21 cellular contexts compared by ENCODE assay signal in genomic region chr3:115398481-115398880, GRCh38.
DNase-seq lines count a peak whose midpoint lies in the region; ATAC-seq and TF ChIP-seq lines count a peak whose summit lies in the region.
"Had no signal": no experiment of that assay in that cellular context is flagged by ENCODE, and none has a peak within 500 bp of the region (broad histone marks: within the 10 kb centered on the region; RNA-seq: fewer than 3 reads in every experiment).

No MANE protein-coding gene starts in this region.

- H3K4me1 Mint-ChIP-seq in glutamatergic neuron (ENCODE audit: low read depth, unreplicated experiment) = peaks cover 29% of the 10 kb centered on the region
- H3K4me1 Mint-ChIP-seq in activated T-helper 17 cell treated with anti-CD3 and anti-CD28 coated beads, Interleukin-2, amount 50 U/mL, for 72 hours = no peaks in the 10 kb centered on the region
- H3K4me1 Mint-ChIP-seq: B cell; CD14-positive monocyte; CD4-positive, alpha-beta memory T cell; CD4-positive, CD25-positive, alpha-beta regulatory T cell; CD8-positive, alpha-beta memory T cell had no signal

- no peak for ATAC-seq in activated T-helper 17 cell treated with anti-CD3 and anti-CD28 coated beads, Interleukin-2, amount 50 U/mL, for 72 hours (replicated peaks)
- ATAC-seq: A549 had no signal

- peak overlapping the region; percentile 87 for H3K27ac Mint-ChIP-seq in glutamatergic neuron (ENCODE audit: unreplicated experiment)
- H3K27ac Mint-ChIP-seq in activated T-helper 17 cell treated with anti-CD3 and anti-CD28 coated beads, Interleukin-2, amount 50 U/mL, for 72 hours = no peak overlapping the region
- H3K27ac Mint-ChIP-seq: B cell; CD14-positive monocyte; CD4-positive, alpha-beta memory T cell; CD4-positive, CD25-positive, alpha-beta regulatory T cell; CD8-positive, alpha-beta memory T cell had no signal

- H3K9me3 Mint-ChIP-seq in glutamatergic neuron (ENCODE audit: unreplicated experiment) = no peaks in the 10 kb centered on the region
- no peaks in the 10 kb centered on the region for H3K9me3 Mint-ChIP-seq in activated T-helper 17 cell treated with anti-CD3 and anti-CD28 coated beads, Interleukin-2, amount 50 U/mL, for 72 hours
- H3K9me3 Mint-ChIP-seq: CD4-positive, alpha-beta memory T cell; CD4-positive, CD25-positive, alpha-beta regulatory T cell; CD8-positive, alpha-beta memory T cell had no signal

- H3K4me3 ChIP-seq in WERI-Rb-1 (ENCODE audit: low read depth, low read length) = no peak overlapping the region
- H3K4me3 ChIP-seq: A549, BLaER1 had no signal

- no peaks in the 10 kb centered on the region for H3K36me3 ChIP-seq in WERI-Rb-1
- H3K36me3 ChIP-seq: BLaER1 had no signal

- H3K36me3 Mint-ChIP-seq in glutamatergic neuron (ENCODE audit: unreplicated experiment) = no peaks in the 10 kb centered on the region
- no peaks in the 10 kb centered on the region for H3K36me3 Mint-ChIP-seq in activated T-helper 17 cell treated with anti-CD3 and anti-CD28 coated beads, Interleukin-2, amount 50 U/mL, for 72 hours (ENCODE audit: low read depth)
- H3K36me3 Mint-ChIP-seq: CD14-positive monocyte; CD4-positive, alpha-beta memory T cell; CD4-positive, CD25-positive, alpha-beta regulatory T cell; CD8-positive, alpha-beta memory T cell had no signal

- peak overlapping the region; percentile 24 for H3K4me3 Mint-ChIP-seq in glutamatergic neuron (ENCODE audit: unreplicated experiment)
- H3K4me3 Mint-ChIP-seq in activated T-helper 17 cell treated with anti-CD3 and anti-CD28 coated beads, Interleukin-2, amount 50 U/mL, for 72 hours = no peak overlapping the region
- H3K4me3 Mint-ChIP-seq: B cell; CD14-positive monocyte; CD4-positive, alpha-beta memory T cell; CD4-positive, CD25-positive, alpha-beta regulatory T cell; CD8-positive, alpha-beta memory T cell had no signal

- no peaks in the 10 kb centered on the region for H3K27me3 ChIP-seq in WERI-Rb-1 (ENCODE audit: insufficient read depth, low read depth, severe bottlenecking)
- H3K27me3 ChIP-seq: BLaER1 had no signal

- H3K27me3 Mint-ChIP-seq in glutamatergic neuron (ENCODE audit: unreplicated experiment) = no peaks in the 10 kb centered on the region
- no peaks in the 10 kb centered on the region for H3K27me3 Mint-ChIP-seq in activated T-helper 17 cell treated with anti-CD3 and anti-CD28 coated beads, Interleukin-2, amount 50 U/mL, for 72 hours
- H3K27me3 Mint-ChIP-seq: CD4-positive, CD25-positive, alpha-beta regulatory T cell; CD8-positive, alpha-beta memory T cell had no signal

- no peak for TF ChIP-seq CTCF in WERI-Rb-1 (IDR thresholded peaks at IDR 0.05; ENCODE audit: low read depth, low read length)
- no peak for TF ChIP-seq CTCF in glutamatergic neuron (IDR thresholded peaks at IDR 0.05; ENCODE audit: partially characterized antibody, unreplicated experiment)
- no peak for TF ChIP-seq CTCF in GM13977 (IDR thresholded peaks at IDR 0.05; ENCODE audit: extremely low read depth, insufficient read depth, missing control alignments)

- in situ Hi-C loops in GM13977 (cut with MboI; ENCODE audit: low pct_unique_long_range_greater_than_20kb, low sequenced_read_pairs, unreplicated experiment) = no loop called here

- H3K9me3 ChIP-seq in WERI-Rb-1 (ENCODE audit: severe bottlenecking) = no peaks in the 10 kb centered on the region
- H3K9me3 ChIP-seq: A549, BLaER1, Caco-2 had no signal

- H3K27ac ChIP-seq in WERI-Rb-1 = peak overlapping the region; percentile 89
- H3K27ac ChIP-seq: 22Rv1, A549, BLaER1 had no signal

- DNase-seq in NCI-H82 (lab: John Stamatoyannopoulos, UW) (peak; percentile 57), NCI-H82 treated with DMSO at 0.1 percent for 48 hours (lab: John Stamatoyannopoulos, UW; ENCODE audit: unreplicated experiment) (no peak), WERI-Rb-1 (peak; percentile 48), glutamatergic neuron (no peak), COR-L47 (lab: John Stamatoyannopoulos, UW) (no peak), GM13977 (ENCODE audit: low spot score) (no peak)
- DNase-seq: AML-193; C1 segment of cervical spinal cord; Caco-2; Calu3; CD4-positive, alpha-beta memory T cell; CD4-positive, CD25-positive, alpha-beta regulatory T cell; CD8-positive, alpha-beta memory T cell; DMS79 treated with DMSO at 0.1 percent for 48 hours; GF-D8 had no signal

Comparison
In these comparisons a context has a peak if more than half of its experiments do, and no peak if none do; other contexts are left out.
1. DNase-seq: peak in NCI-H82 (single experiment) and WERI-Rb-1 (single experiment); none in NCI-H82 treated with DMSO at 0.1 percent for 48 hours (single experiment), glutamatergic neuron (single experiment), COR-L47 (single experiment) and GM13977 (single experiment).